16 cellular contexts compared by ENCODE assay signal in the genomic region with DNA sequence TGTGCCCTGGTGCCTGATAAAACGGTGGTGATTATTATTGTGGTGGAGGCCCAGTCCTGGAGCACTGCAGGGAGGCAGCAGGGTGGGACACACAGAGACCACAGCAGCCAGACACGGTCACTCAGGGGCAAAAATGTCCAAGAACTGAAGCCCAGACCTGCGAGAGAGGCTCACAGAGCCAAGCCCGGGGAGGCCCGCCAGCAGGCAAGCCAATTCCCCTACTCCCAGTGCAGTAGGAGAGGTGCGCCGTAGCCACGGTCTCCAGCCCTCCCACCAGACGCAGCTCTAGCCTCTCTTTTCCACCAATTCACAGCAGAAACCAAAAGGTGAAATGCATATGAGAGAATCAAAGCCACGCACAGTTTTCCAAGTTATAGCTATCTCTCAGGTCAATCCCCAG.
DNase-seq lines count a peak whose midpoint lies in the region; ATAC-seq and TF ChIP-seq lines count a peak whose summit lies in the region.
"Had no signal": no experiment of that assay in that cellular context is flagged by ENCODE, and none has a peak within 500 bp of the region (broad histone marks: within the 10 kb centered on the region; RNA-seq: fewer than 3 reads in every experiment).

No MANE protein-coding gene starts in this region.

- CTCF ChIA-PET in activated naive CD4-positive, alpha-beta T cell treated with anti-CD3 and anti-CD28 coated beads for 36 hours (lab: Charles Lee) = interaction anchor here (1.0 to 2.4 kb wide), 3 partner anchors 26 to 293 kb away, joined by 3 to 7 read pairs (median 3); no protein-coding TSS in a partner anchor

- H3K27ac Mint-ChIP-seq in activated naive CD4-positive, alpha-beta T cell treated with anti-CD3 and anti-CD28 coated beads for 36 hours = peak overlapping the region; percentile 30
- peak overlapping the region; percentile 96 for H3K27ac Mint-ChIP-seq in activated T-helper 2 cell treated with anti-CD3 and anti-CD28 coated beads, Interferon-gamma antibody, Interleukin-2, Interleukin-4, amounts not matched to agents 10 μg/mL and 5 μg/mL and 100 μg/mL, durations not matched to agents 14 hours and 24 hours and 36 hours
- peak overlapping the region in 2 of 3 experiments; percentile 16 to 55 for H3K27ac Mint-ChIP-seq in nephron
- H3K27ac Mint-ChIP-seq: dendritic cell treated with granulocyte-macrophage colony-stimulating factor and Interleukin-4, amounts not matched to agents 40 ng/mL and 50 ng/mL, for 4 days had no signal

- H3K27ac ChIP-seq in DND-41 (ENCODE audit: low read length) = peak overlapping the region; percentile 22
- H3K27ac ChIP-seq: upper lobe of right lung had no signal

- intact Hi-C loops in activated naive CD4-positive, alpha-beta T cell treated with anti-CD3 and anti-CD28 coated beads for 36 hours (cut with micrococcal nuclease) = no loop called here
- intact Hi-C loops in activated T-helper 2 cell treated with anti-CD3 and anti-CD28 coated beads, Interferon-gamma antibody, Interleukin-2, Interleukin-4, amounts not matched to agents 10 μg/mL and 5 μg/mL and 100 μg/mL, durations not matched to agents 14 hours and 24 hours and 36 hours (cut with micrococcal nuclease) = no loop called here

- H3K4me3 ChIP-seq in DND-41 (ENCODE audit: low read depth in 1 of 2, low read length in 2 of 2) = no peak overlapping the region
- H3K4me3 ChIP-seq: upper lobe of right lung had no signal

- ATAC-seq in DND-41 (ENCODE audit: insufficient read depth, low read depth) = no peak
- ATAC-seq: upper lobe of right lung had no signal

- no peak for DNase-seq in activated naive CD4-positive, alpha-beta T cell treated with anti-CD3 and anti-CD28 coated beads for 36 hours
- DNase-seq in activated naive CD4-positive, alpha-beta T cell (lab: John Stamatoyannopoulos, UW) = no peak
- DNase-seq in DND-41 (no peak), NCI-H748 treated with DMSO at 0.1 percent for 48 hours (lab: John Stamatoyannopoulos, UW) (no peak), NCI-H1436 (lab: John Stamatoyannopoulos, UW) (no peak)
- no peak for DNase-seq in activated T-helper 2 cell treated with anti-CD3 and anti-CD28 coated beads, Interferon-gamma antibody, Interleukin-2, Interleukin-4, amounts not matched to agents 10 μg/mL and 5 μg/mL and 100 μg/mL, durations not matched to agents 14 hours and 24 hours and 36 hours (ENCODE audit: low spot score)
- DNase-seq: C1 segment of cervical spinal cord, GOT3, Kasumi-1, NCI-H187 treated with DMSO at 0.1 percent for 48 hours, NCI-H2227 treated with DMSO at 0.1 percent for 48 hours, OCI-M1, retina, upper lobe of right lung had no signal

- H3K9me3 Mint-ChIP-seq in activated naive CD4-positive, alpha-beta T cell treated with anti-CD3 and anti-CD28 coated beads for 36 hours = no peaks in the 10 kb centered on the region
- H3K9me3 Mint-ChIP-seq in activated T-helper 2 cell treated with anti-CD3 and anti-CD28 coated beads, Interferon-gamma antibody, Interleukin-2, Interleukin-4, amounts not matched to agents 10 μg/mL and 5 μg/mL and 100 μg/mL, durations not matched to agents 14 hours and 24 hours and 36 hours = peaks cover 11% of the 10 kb centered on the region
- no peaks in the 10 kb centered on the region for H3K9me3 Mint-ChIP-seq in nephron
- H3K9me3 Mint-ChIP-seq: dendritic cell treated with granulocyte-macrophage colony-stimulating factor and Interleukin-4, amounts not matched to agents 40 ng/mL and 50 ng/mL, for 4 days had no signal

- no peaks in the 10 kb centered on the region for H3K36me3 ChIP-seq in DND-41 (ENCODE audit: insufficient read depth, low read length)
- H3K36me3 ChIP-seq: upper lobe of right lung had no signal

- peak overlapping the region; percentile 16; the same call in 1 of the 2 replicates for H2AFZ ChIP-seq in DND-41 (ENCODE audit: low read depth, low read length)

- peaks cover 40% of the 10 kb centered on the region for H3K4me1 ChIP-seq in DND-41 (ENCODE audit: insufficient read depth, low read length)

- H3K9me3 ChIP-seq in DND-41 (ENCODE audit: insufficient read depth, low read length, severe bottlenecking) = peaks cover 2% of the 10 kb centered on the region

- no peaks in the 10 kb centered on the region for H3K36me3 Mint-ChIP-seq in activated naive CD4-positive, alpha-beta T cell treated with anti-CD3 and anti-CD28 coated beads for 36 hours (ENCODE audit: low read depth)
- peaks cover 33% of the 10 kb centered on the region for H3K36me3 Mint-ChIP-seq in activated T-helper 2 cell treated with anti-CD3 and anti-CD28 coated beads, Interferon-gamma antibody, Interleukin-2, Interleukin-4, amounts not matched to agents 10 μg/mL and 5 μg/mL and 100 μg/mL, durations not matched to agents 14 hours and 24 hours and 36 hours (ENCODE audit: low read depth)
- H3K36me3 Mint-ChIP-seq in nephron (ENCODE audit: low read depth) = no peaks in the 10 kb centered on the region

- H3K9ac ChIP-seq in DND-41 (ENCODE audit: low read depth, low read length) = no peak overlapping the region

- no peaks in the 10 kb centered on the region for H3K27me3 ChIP-seq in DND-41 (ENCODE audit: insufficient read depth, low read length, poor library complexity)
- H3K27me3 ChIP-seq: upper lobe of right lung had no signal

- no peak for TF ChIP-seq CTCF in DND-41 (IDR thresholded peaks at IDR 0.05; ENCODE audit: borderline replicate concordance, extremely low read depth, low read length, poor library complexity, severe bottlenecking)
- TF ChIP-seq CTCF in nephron (IDR thresholded peaks at IDR 0.05; ENCODE audit: unreplicated experiment in 3 of 3) = no peak

- no peaks in the 10 kb centered on the region for H3K79me2 ChIP-seq in DND-41 (ENCODE audit: insufficient read depth, low read length)

- H3K27me3 Mint-ChIP-seq in activated naive CD4-positive, alpha-beta T cell treated with anti-CD3 and anti-CD28 coated beads for 36 hours (ENCODE audit: low read depth) = no peaks in the 10 kb centered on the region
- no peaks in the 10 kb centered on the region for H3K27me3 Mint-ChIP-seq in activated T-helper 2 cell treated with anti-CD3 and anti-CD28 coated beads, Interferon-gamma antibody, Interleukin-2, Interleukin-4, amounts not matched to agents 10 μg/mL and 5 μg/mL and 100 μg/mL, durations not matched to agents 14 hours and 24 hours and 36 hours (ENCODE audit: low read depth)
- no peaks in the 10 kb centered on the region for H3K27me3 Mint-ChIP-seq in nephron (ENCODE audit: low read depth)
- H3K27me3 Mint-ChIP-seq: dendritic cell treated with granulocyte-macrophage colony-stimulating factor and Interleukin-4, amounts not matched to agents 40 ng/mL and 50 ng/mL, for 4 days had no signal

- peaks cover 42% of the 10 kb centered on the region for H3K4me1 Mint-ChIP-seq in activated naive CD4-positive, alpha-beta T cell treated with anti-CD3 and anti-CD28 coated beads for 36 hours (ENCODE audit: low read depth)
- peaks cover 42% of the 10 kb centered on the region for H3K4me1 Mint-ChIP-seq in activated T-helper 2 cell treated with anti-CD3 and anti-CD28 coated beads, Interferon-gamma antibody, Interleukin-2, Interleukin-4, amounts not matched to agents 10 μg/mL and 5 μg/mL and 100 μg/mL, durations not matched to agents 14 hours and 24 hours and 36 hours (ENCODE audit: low read depth)
- peaks cover 26% of the 10 kb centered on the region for H3K4me1 Mint-ChIP-seq in nephron

- H3K4me3 Mint-ChIP-seq in activated naive CD4-positive, alpha-beta T cell treated with anti-CD3 and anti-CD28 coated beads for 36 hours = no peak overlapping the region
- no peak overlapping the region for H3K4me3 Mint-ChIP-seq in activated T-helper 2 cell treated with anti-CD3 and anti-CD28 coated beads, Interferon-gamma antibody, Interleukin-2, Interleukin-4, amounts not matched to agents 10 μg/mL and 5 μg/mL and 100 μg/mL, durations not matched to agents 14 hours and 24 hours and 36 hours (ENCODE audit: low read depth)
- H3K4me3 Mint-ChIP-seq in nephron = no peak overlapping the region
- H3K4me3 Mint-ChIP-seq: dendritic cell treated with granulocyte-macrophage colony-stimulating factor and Interleukin-4, amounts not matched to agents 40 ng/mL and 50 ng/mL, for 4 days had no signal

- no peak overlapping the region for H3K4me2 ChIP-seq in DND-41 (ENCODE audit: insufficient read depth, low read length)

- no peaks in the 10 kb centered on the region for H4K20me1 ChIP-seq in DND-41 (ENCODE audit: insufficient read depth, low read length)

Comparison
In these comparisons a context has a peak if more than half of its experiments do, and no peak if none do; other contexts are left out.
1. H3K27ac Mint-ChIP-seq: peak in every context shown above with its lines; median percentile 96 in activated T-helper 2 cell treated with anti-CD3 and anti-CD28 coated beads, Interferon-gamma antibody, Interleukin-2, Interleukin-4, amounts not matched to agents 10 μg/mL and 5 μg/mL and 100 μg/mL, durations not matched to agents 14 hours and 24 hours and 36 hours; 36 in nephron; 30 in activated naive CD4-positive, alpha-beta T cell treated with anti-CD3 and anti-CD28 coated beads for 36 hours.